ENCODE assay signal across 27 cellular contexts in the genomic region with DNA sequence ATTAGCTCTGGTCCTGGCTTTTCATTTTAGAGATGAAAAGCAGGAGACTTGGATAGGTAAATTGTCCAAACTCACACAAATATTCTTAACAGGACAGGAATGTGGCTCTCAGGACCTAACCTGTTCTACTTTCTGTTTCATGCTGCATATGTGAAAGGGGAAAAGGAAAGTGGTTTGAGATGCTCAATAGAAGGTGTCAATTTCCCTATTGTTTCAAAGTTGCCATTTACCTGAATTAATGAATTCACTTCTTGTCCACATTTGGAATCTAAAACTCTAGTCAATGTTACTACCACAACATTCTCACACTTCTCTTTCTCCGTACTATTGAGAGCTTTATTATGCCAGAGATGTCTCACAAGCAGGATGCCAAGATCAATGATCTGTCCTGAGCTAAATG. TPM values are rescaled to one million over a fixed set of nuclear protein-coding genes. Genes with fewer than 3 reads are reported as not detected.
DNase-seq lines count a peak whose midpoint lies in the region; ATAC-seq and TF ChIP-seq lines count a peak whose summit lies in the region.
"Had no signal": no experiment of that assay in that cellular context is flagged by ENCODE, and none has a peak within 500 bp of the region (broad histone marks: within the 10 kb centered on the region; RNA-seq: fewer than 3 reads in every experiment).

No MANE protein-coding gene starts in this region.

- WGBS in GM23248 (ENCODE audit: low coverage in 1 of 2, low lambda C conversion rate in 2 of 2, missing lambda C conversion rate in 2 of 2), 2 experiments = 92 to 94% methylated on average over 1 of the region's 1 CpG

- H3K9me2 ChIP-seq in GM23248 (ENCODE audit: insufficient read depth) = no peaks in the 10 kb centered on the region
- H3K9me2 ChIP-seq in OCI-LY7 (ENCODE audit: insufficient read depth, low read length) = no peaks in the 10 kb centered on the region

- H3K4me3 ChIP-seq in GM12865 (ENCODE audit: low read depth, low read length) (no peak overlapping the region), GM23248 (no peak overlapping the region), OCI-LY7 (ENCODE audit: low read depth, low read length, poor library complexity, severe bottlenecking) (no peak overlapping the region)
- H3K4me3 ChIP-seq: coronary artery, esophagus squamous epithelium, gastroesophageal sphincter, left lung, thoracic aorta, vagina had no signal

- H3K36me3 Mint-ChIP-seq in effector memory CD8-positive, alpha-beta T cell (ENCODE audit: insufficient read depth) = no peaks in the 10 kb centered on the region
- H3K36me3 Mint-ChIP-seq: IgD-negative memory B cell had no signal

- peaks cover 6 to 13% of the 10 kb centered on the region in 2 donors for H3K4me1 Mint-ChIP-seq in effector memory CD8-positive, alpha-beta T cell (ENCODE audit: low read depth in 2 of 2)

- H3K9me3 ChIP-seq in GM23248 (ENCODE audit: low read depth) = no peaks in the 10 kb centered on the region
- H3K9me3 ChIP-seq in OCI-LY7 (ENCODE audit: low read length) = no peaks in the 10 kb centered on the region
- H3K9me3 ChIP-seq: esophagus squamous epithelium, gastroesophageal sphincter, left lung, thoracic aorta, vagina had no signal

- DNase-seq in GM12865 (ENCODE audit: low read depth) (peak; percentile 40), GM23248 (no peak), OCI-LY7 (ENCODE audit: low spot score) (no peak), NCI-H526 treated with DMSO at 0.1 percent for 48 hours (lab: John Stamatoyannopoulos, UW) (no peak), NCI-H69 (lab: John Stamatoyannopoulos, UW) (no peak)
- DNase-seq in effector memory CD8-positive, alpha-beta T cell = no peak
- DNase-seq: activated B cell treated with CpG ODN at 0.5 μM for 24 hours; activated CD4-positive, alpha-beta T cell treated with anti-CD3 and anti-CD28 coated beads, Interleukin-2, amount 50 U/mL, for 48 hours; endodermal cell; esophagus squamous epithelium; H9; hypothalamus; left lung; midbrain; NCI-H1436; nephron progenitor cell; right cardiac atrium; stimulated activated CD4-positive, alpha-beta T cell treated with anti-CD3 and anti-CD28 coated beads, Interleukin-12 subunit alpha, Interleukin-12 subunit beta, amount 100 ng/mL, for 4 hours; stimulated activated CD4-positive, alpha-beta T cell treated with anti-CD3 and anti-CD28 coated beads, Interleukin-4, amount 100 ng/mL, for 4 hours; stimulated activated naive CD4-positive, alpha-beta T cell had no signal

- H3K4me3 Mint-ChIP-seq in effector memory CD8-positive, alpha-beta T cell = no peak overlapping the region
- H3K4me3 Mint-ChIP-seq: activated B cell treated with CpG ODN at 0.5 μM for 24 hours, endodermal cell, H9, IgD-negative memory B cell, nephron progenitor cell had no signal

- TF ChIP-seq CTCF in GM12865 (IDR thresholded peaks at IDR 0.05; ENCODE audit: insufficient read depth, low read depth, low read length, missing control alignments) = no peak
- TF ChIP-seq CTCF in OCI-LY7 (conservative IDR thresholded peaks at IDR 0.05; ENCODE audit: low read length) = no peak

- CTCF ChIA-PET in OCI-LY7 (lab: Charles Lee; ENCODE audit: unreplicated experiment) = interaction anchor here (1.2 to 1.8 kb wide), 2 partner anchors 237 to 255 kb away, joined by 3 to 4 read pairs; partner anchors contain the start of gene TMEM14A

- H3K79me2 ChIP-seq in GM23248 (ENCODE audit: insufficient read depth) = peaks cover 8% of the 10 kb centered on the region; the same call in 1 of the 2 replicates
- H3K79me2 ChIP-seq in OCI-LY7 (ENCODE audit: insufficient read depth, low read depth, low read length) = no peaks in the 10 kb centered on the region

- intact Hi-C loops in OCI-LY7 (cut with micrococcal nuclease; ENCODE audit: unreplicated experiment) = loop anchor here (5.0 kb wide), 1 partner anchor 582 kb away; the partner anchor contains the start of gene GSTA4

- no peak for ATAC-seq in effector memory CD8-positive, alpha-beta T cell (replicated peaks)
- ATAC-seq in HG02642 (IDR thresholded peaks at IDR 0.05; ENCODE audit: poor library complexity, unreplicated experiment) = no peak
- ATAC-seq: gastroesophageal sphincter, left lung, right cardiac atrium had no signal

- peaks cover 43% of the 10 kb centered on the region for H3K4me1 ChIP-seq in GM23248 (ENCODE audit: insufficient read depth)
- H3K4me1 ChIP-seq in OCI-LY7 (ENCODE audit: insufficient read depth, low read length, poor library complexity, severe bottlenecking) = peaks cover 40% of the 10 kb centered on the region
- H3K4me1 ChIP-seq: parathyroid adenoma had no signal

- H3K27ac ChIP-seq in GM23248 = peak overlapping the region; percentile 95; the same call in 1 of the 2 replicates
- no peak overlapping the region for H3K27ac ChIP-seq in OCI-LY7 (ENCODE audit: low read depth, low read length, poor library complexity, severe bottlenecking)
- H3K27ac ChIP-seq: coronary artery, esophagus squamous epithelium, gastroesophageal sphincter, left lung, parathyroid adenoma, thoracic aorta, vagina had no signal

- no peaks in the 10 kb centered on the region for H3K9me3 Mint-ChIP-seq in effector memory CD8-positive, alpha-beta T cell
- H3K9me3 Mint-ChIP-seq: activated B cell treated with CpG ODN at 0.5 μM for 24 hours, endodermal cell, H9, IgD-negative memory B cell, nephron progenitor cell had no signal

- in situ Hi-C loops in GM23248 (cut with MboI) = loop anchor here (10.0 kb wide), 1 partner anchor 179 kb away; no protein-coding TSS in a partner anchor

- POLR2A ChIA-PET in OCI-LY7 (lab: Charles Lee) = interaction anchor here (0.7 to 9.4 kb wide), 7 partner anchors 8 to 250 kb away, joined by 3 to 129 read pairs (median 5); no protein-coding TSS in a partner anchor

- H3K9ac ChIP-seq in GM23248 = peak overlapping the region; percentile 31; the same call in 1 of the 2 replicates
- H3K9ac ChIP-seq: parathyroid adenoma had no signal

- H3K4me2 ChIP-seq in GM23248 (ENCODE audit: unreplicated experiment) = no peak overlapping the region
- peak overlapping the region; percentile 25; the same call in 1 of the 2 replicates for H3K4me2 ChIP-seq in OCI-LY7 (ENCODE audit: low read length)

- H3K36me3 ChIP-seq in GM23248 (ENCODE audit: low read depth) (no peaks in the 10 kb centered on the region), OCI-LY7 (ENCODE audit: insufficient read depth, low read length) (no peaks in the 10 kb centered on the region)
- H3K36me3 ChIP-seq: esophagus squamous epithelium, gastroesophageal sphincter, left lung, thoracic aorta, vagina had no signal

- H4K20me1 ChIP-seq in GM23248 (ENCODE audit: insufficient read depth) (no peaks in the 10 kb centered on the region), OCI-LY7 (ENCODE audit: insufficient read depth, low read length) (no peaks in the 10 kb centered on the region)

- H3K27me3 ChIP-seq in GM23248 (replicated peaks; ENCODE audit: insufficient read depth) = no peaks in the 10 kb centered on the region
- H3K27me3 ChIP-seq: esophagus squamous epithelium, gastroesophageal sphincter, left lung, vagina had no signal

- no peaks in the 10 kb centered on the region for H3K27me3 Mint-ChIP-seq in effector memory CD8-positive, alpha-beta T cell
- H3K27me3 Mint-ChIP-seq: activated B cell treated with CpG ODN at 0.5 μM for 24 hours, IgD-negative memory B cell had no signal

- BruUV-seq in OCI-LY7 (replicated peaks; lab: Mats Ljungman, UMichigan) = no TSS peak

- H2AFZ ChIP-seq in GM23248 (peak overlapping the region; percentile 24; the same call in 1 of the 2 replicates), OCI-LY7 (ENCODE audit: low read length) (peak overlapping the region; percentile 33; the same call in 1 of the 2 replicates)
- H2AFZ ChIP-seq: parathyroid adenoma had no signal

- peak overlapping the region; percentile 29 to 61 for H3K27ac Mint-ChIP-seq in effector memory CD8-positive, alpha-beta T cell
- H3K27ac Mint-ChIP-seq: activated B cell treated with CpG ODN at 0.5 μM for 24 hours, endodermal cell, H9, nephron progenitor cell had no signal

- H3F3A ChIP-seq in GM23248 (ENCODE audit: insufficient read depth) = peaks cover 51% of the 10 kb centered on the region

RNA-seq across cellular contexts. Expression of gene EFHC1, which starts 4.8 kb away (rescaled TPM):
- 21.6 and 36.1 TPM in 2 replicates for total RNA-seq in GM23248 (2014; rRNA removed; shearing (Covaris generic))
- 25.0 and 29.7 TPM in 2 replicates for polyA plus RNA-seq in GM23248 (2016; fragmentation: Nextera tagmentation; extraction: Ambion mirVana)
- total RNA-seq in OCI-LY7 (2014; rRNA removed; shearing (Covaris generic)) = 20.7 and 24.8 TPM in 2 replicates
- 20.7 and 30.3 TPM in 2 replicates for total RNA-seq in OCI-LY7 (2022)

RNA-seq across cellular contexts. Expression of gene PAQR8, which starts 53.4 kb away (rescaled TPM):
- total RNA-seq in GM23248 (2014; rRNA removed; shearing (Covaris generic)) = 1.5 and 3.4 TPM in 2 replicates
- polyA plus RNA-seq in GM23248 (2016; fragmentation: Nextera tagmentation; extraction: Ambion mirVana) = 1.8 and 2.5 TPM in 2 replicates
- total RNA-seq in OCI-LY7 (2014; rRNA removed; shearing (Covaris generic)) = 5.4 and 5.5 TPM in 2 replicates
- total RNA-seq in OCI-LY7 (2022) = 6.2 and 7.8 TPM in 2 replicates
